8 cellular contexts compared by ENCODE assay signal in genomic region chr4:189940178-189941004, GRCh38. TPM values are rescaled to one million over a fixed set of nuclear protein-coding genes. Genes with fewer than 3 reads are reported as not detected.
A peak's percentile ranks its signal among the peaks of the same experiment; 100 is the strongest.
DNase-seq lines count a peak whose midpoint lies in the region; ATAC-seq and TF ChIP-seq lines count a peak whose summit lies in the region.

FRG1 (plus strand) TSS chr4:189940872; CDS start chr4:189941010, 138 bp downstream.

- no peaks in the 10 kb centered on the region for H3K9me3 ChIP-seq in sigmoid colon

- H3K27ac ChIP-seq in sigmoid colon: peak within 1 kb of the TSS; percentile 83 to 93 (median 89)

- H3K36me3 ChIP-seq in sigmoid colon: peaks cover 0 to 12% (median 0%) of the 10 kb centered on the region in 4 donors

- WGBS in sigmoid colon, 2 donors: 4% methylated on average over 70 of the region's 70 CpGs

- H3K4me1 ChIP-seq in sigmoid colon: peaks cover 0 to 20% (median 15%) of the 10 kb centered on the region in 4 donors

- TF ChIP-seq CTCF in GM13976 (IDR thresholded peaks at IDR 0.05; ENCODE audit: borderline replicate concordance, control extremely low read depth, extremely low read depth, insufficient read depth, missing control alignments) (peak; percentile 92), sigmoid colon (IDR thresholded peaks at IDR 0.05) (peak; percentile 68 to 92 (median 78))

- ATAC-seq in HG02840 (IDR thresholded peaks at IDR 0.05; ENCODE audit: low FRiP score, unreplicated experiment): peak; percentile 100

- TF ChIP-seq POLR2A in sigmoid colon (IDR thresholded peaks at IDR 0.05): peak in 1 of 2 donors; percentile 13

- no peaks in the 10 kb centered on the region for H3K27me3 ChIP-seq in sigmoid colon

- in situ Hi-C loops in GM13976 (cut with MboI; ENCODE audit: low sequenced_read_pairs, unreplicated experiment): no loop called here

- TF ChIP-seq EP300 in sigmoid colon (IDR thresholded peaks at IDR 0.05): peak in 1 of 4 donors; percentile 51

- intact Hi-C loops in sigmoid colon (cut with DNase I): no loop called here

- H3K4me3 ChIP-seq in sigmoid colon: peak within 1 kb of the TSS; percentile 69 to 94 (median 84)

- DNase-seq in GM13976 (ENCODE audit: low spot score) (peak; percentile 93), RPMI8226 (peak; percentile 91), amniotic epithelial cell (ENCODE audit: low read depth) (peak; percentile 92), hepatic stellate cell (ENCODE audit: low spot score) (peak; percentile 84), sigmoid colon (peak; percentile 97), cortex of kidney (lab: John Stamatoyannopoulos, UW) (no peak), NCI-H2107 (lab: John Stamatoyannopoulos, UW) (no peak)

RNA-seq across cellular contexts. Expression of gene FRG1, which starts in this region (rescaled TPM):
- total RNA-seq in sigmoid colon: 10 to 100 TPM; 38.0 to 52.3 (median 47.3) TPM
- 10 to 100 TPM; 31.2 to 39.3 (median 34.9) TPM for polyA plus RNA-seq in sigmoid colon

Comparison
In these comparisons a context has a peak if more than half of its experiments do, and no peak if none do; other contexts are left out.
1. DNase-seq: peak in GM13976 (single experiment), RPMI8226 (single experiment), amniotic epithelial cell (single experiment), hepatic stellate cell (single experiment) and sigmoid colon (single experiment); none in cortex of kidney (single experiment) and NCI-H2107 (single experiment).